Comparison of ENCODE assay signal across 9 cellular contexts in the genomic region with DNA sequence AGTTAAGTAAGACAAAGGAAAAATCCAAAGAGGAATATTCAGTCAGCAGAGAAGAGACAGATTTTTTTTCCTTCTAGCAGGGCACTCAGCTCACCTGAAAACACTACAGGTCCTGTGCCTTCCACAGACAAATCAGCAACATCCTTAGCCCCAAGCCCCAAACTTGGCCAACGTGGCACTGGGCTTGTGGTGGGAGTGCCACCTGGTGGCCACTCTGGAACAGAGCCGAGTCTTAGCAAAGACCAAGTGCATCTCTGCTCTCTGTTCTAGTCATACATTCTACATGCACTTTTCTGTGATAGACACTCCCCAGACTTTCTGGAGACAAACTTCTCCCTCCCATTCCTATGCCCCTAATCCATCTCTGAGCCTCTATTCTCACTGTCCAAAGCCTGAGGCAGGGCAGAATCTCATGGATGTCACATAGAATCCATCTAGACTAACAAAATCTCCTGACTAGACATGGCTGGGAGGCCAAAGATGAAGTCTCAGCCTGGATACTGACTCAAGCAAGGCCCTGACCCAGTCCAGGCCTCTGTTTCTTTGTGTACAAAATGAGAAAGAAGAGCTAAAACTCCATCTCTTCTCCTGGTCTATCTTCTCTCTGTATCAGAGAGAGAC. TPM values are rescaled to one million over a fixed set of nuclear protein-coding genes. Genes with fewer than 3 reads are reported as not detected.
DNase-seq lines count a peak whose midpoint lies in the region; ATAC-seq and TF ChIP-seq lines count a peak whose summit lies in the region.
"Had no signal": no experiment of that assay in that cellular context is flagged by ENCODE, and none has a peak within 500 bp of the region (broad histone marks: within the 10 kb centered on the region; RNA-seq: fewer than 3 reads in every experiment).

No MANE protein-coding gene starts in this region.

- no peaks in the 10 kb centered on the region for H3K36me3 ChIP-seq in left lung

- H3K27ac ChIP-seq in left lung: no peak overlapping the region
- H3K27ac ChIP-seq: SK-N-MC had no signal

- H3K36me3 Mint-ChIP-seq in Calu3 (ENCODE audit: insufficient read depth, unreplicated experiment): peaks cover 11% of the 10 kb centered on the region
- H3K36me3 Mint-ChIP-seq in activated CD4-positive, alpha-beta T cell treated with anti-CD3 and anti-CD28 coated beads, Interleukin-2, amount 10 ng/mL, durations not matched to agents 7 days and 5 days (ENCODE audit: low read depth): no peaks in the 10 kb centered on the region

- no TSS peak for BruUV-seq in Calu3 (replicated peaks; lab: Mats Ljungman, UMichigan)

- TF ChIP-seq CTCF in Calu3 (IDR thresholded peaks at IDR 0.05; ENCODE audit: unreplicated experiment): peak; percentile 91
- TF ChIP-seq CTCF in left lung (IDR thresholded peaks at IDR 0.05): peak; percentile 89 to 93

- no peaks in the 10 kb centered on the region for H3K27me3 ChIP-seq in left lung

- H3K9me3 ChIP-seq in left lung: no peaks in the 10 kb centered on the region

- intact Hi-C loops in Calu3 (cut with micrococcal nuclease; ENCODE audit: unreplicated experiment): loop anchor here (1.0 to 2.0 kb wide), 3 partner anchors 42 to 64 kb away; no protein-coding TSS in a partner anchor
- intact Hi-C loops in left lung (cut with DNase I): loop anchor here (5.0 kb wide), 1 partner anchor 57 kb away; no protein-coding TSS in a partner anchor

- no peak overlapping the region for H3K4me3 Mint-ChIP-seq in Calu3 (ENCODE audit: low read depth, unreplicated experiment)
- no peak overlapping the region for H3K4me3 Mint-ChIP-seq in activated CD4-positive, alpha-beta T cell treated with anti-CD3 and anti-CD28 coated beads, Interleukin-2, amount 10 ng/mL, durations not matched to agents 7 days and 5 days

- peaks cover 16% of the 10 kb centered on the region for H3K4me1 Mint-ChIP-seq in Calu3 (ENCODE audit: low read depth, unreplicated experiment)
- peaks cover 28% of the 10 kb centered on the region for H3K4me1 Mint-ChIP-seq in activated CD4-positive, alpha-beta T cell treated with anti-CD3 and anti-CD28 coated beads, Interleukin-2, amount 10 ng/mL, durations not matched to agents 7 days and 5 days

- ATAC-seq in HG02981 (IDR thresholded peaks at IDR 0.05; ENCODE audit: unreplicated experiment) (peak; percentile 43), left lung (peak; percentile 81), GM21528 (IDR thresholded peaks at IDR 0.05; ENCODE audit: low FRiP score, unreplicated experiment) (no peak)

- peaks cover 0 to 8% of the 10 kb centered on the region in 2 donors for H3K4me1 ChIP-seq in left lung

- CTCF ChIA-PET in Calu3 (lab: Charles Lee): interaction anchor here (1.5 to 3.4 kb wide), 3 partner anchors 54 to 64 kb away, joined by 4 to 23 read pairs (median 7); no protein-coding TSS in a partner anchor
- CTCF ChIA-PET in activated CD4-positive, alpha-beta T cell treated with anti-CD3 and anti-CD28 coated beads, Interleukin-2, amount 10 ng/mL, durations not matched to agents 7 days and 5 days (lab: Charles Lee): interaction anchor here (0.7 to 11.4 kb wide), 21 partner anchors 10 to 467 kb away, joined by 3 to 120 read pairs (median 4); a partner anchor contains a TSS

- no peaks in the 10 kb centered on the region for H3K9me3 Mint-ChIP-seq in Calu3 (ENCODE audit: low read depth, unreplicated experiment)
- H3K9me3 Mint-ChIP-seq in activated CD4-positive, alpha-beta T cell treated with anti-CD3 and anti-CD28 coated beads, Interleukin-2, amount 10 ng/mL, durations not matched to agents 7 days and 5 days: no peaks in the 10 kb centered on the region

- H3K4me3 ChIP-seq in left lung: no peak overlapping the region
- H3K4me3 ChIP-seq: SK-N-MC had no signal

- POLR2A ChIA-PET in activated CD4-positive, alpha-beta T cell treated with anti-CD3 and anti-CD28 coated beads, Interleukin-2, amount 10 ng/mL, durations not matched to agents 7 days and 5 days (lab: Charles Lee): no interaction called here

- no peaks in the 10 kb centered on the region for H3K27me3 Mint-ChIP-seq in Calu3 (ENCODE audit: unreplicated experiment)
- H3K27me3 Mint-ChIP-seq in activated CD4-positive, alpha-beta T cell treated with anti-CD3 and anti-CD28 coated beads, Interleukin-2, amount 10 ng/mL, durations not matched to agents 7 days and 5 days: no peaks in the 10 kb centered on the region

- H3K27ac Mint-ChIP-seq in Calu3 (ENCODE audit: unreplicated experiment): peak overlapping the region; percentile 58
- no peak overlapping the region for H3K27ac Mint-ChIP-seq in activated CD4-positive, alpha-beta T cell treated with anti-CD3 and anti-CD28 coated beads, Interleukin-2, amount 10 ng/mL, durations not matched to agents 7 days and 5 days

- DNase-seq in Calu3 (peak; percentile 87), NCI-H510A treated with DMSO at 0.1 percent for 48 hours (lab: John Stamatoyannopoulos, UW) (peak; percentile 17), cerebellum (ENCODE audit: low spot score) (peak; percentile 87), left lung (peak; percentile 65 to 93)
- DNase-seq in activated CD4-positive, alpha-beta T cell treated with anti-CD3 and anti-CD28 coated beads, Interleukin-2, amount 10 ng/mL, durations not matched to agents 7 days and 5 days: peak; percentile 82
- peak; percentile 68 to 71 (median 69) for DNase-seq in stimulated activated CD4-positive, alpha-beta T cell treated with anti-CD3 and anti-CD28 coated beads, TNF-alpha, amount 100 ng/mL, for 48 hours (ENCODE audit: low read depth in 3 of 3)

RNA-seq across cellular contexts. Expression of a gene that starts 5.0 kb away (rescaled TPM):
- total RNA-seq in Calu3 (2022): 67.6 and 74.8 TPM in 2 replicates
- total RNA-seq in activated CD4-positive, alpha-beta T cell treated with anti-CD3 and anti-CD28 coated beads, Interleukin-2, amount 10 ng/mL, durations not matched to agents 7 days and 5 days: 1 to 10 TPM; 2.7 to 3.5 TPM
- 18.1 TPM for total RNA-seq in cerebellum
- total RNA-seq in left lung: 1 to 10 TPM; 4.7 to 7.8 TPM

RNA-seq across cellular contexts. Expression of a gene that starts 22.2 kb away (rescaled TPM):
- total RNA-seq in Calu3 (2022) (38.5 and 43.8 TPM in 2 replicates), cerebellum (18.8 TPM), left lung (10 to 100 TPM; 32.7 to 42.6 TPM)
- total RNA-seq in activated CD4-positive, alpha-beta T cell treated with anti-CD3 and anti-CD28 coated beads, Interleukin-2, amount 10 ng/mL, durations not matched to agents 7 days and 5 days: 10 to 100 TPM; 52.2 to 53.7 TPM

Comparison
In these comparisons a context has a peak if more than half of its experiments do, and no peak if none do; other contexts are left out.
1. DNase-seq: peak in every context shown above with its lines; median percentile 87 in Calu3; 87 in cerebellum; 82 in activated CD4-positive, alpha-beta T cell treated with anti-CD3 and anti-CD28 coated beads, Interleukin-2, amount 10 ng/mL, durations not matched to agents 7 days and 5 days; 79 in left lung; 69 in stimulated activated CD4-positive, alpha-beta T cell treated with anti-CD3 and anti-CD28 coated beads, TNF-alpha, amount 100 ng/mL, for 48 hours; 17 in NCI-H510A treated with DMSO at 0.1 percent for 48 hours.